Comparison of ENCODE assay signal across 24 cellular contexts in genomic region chr4:188879598-188879997, GRCh38.
"Had no signal": no experiment of that assay in that cellular context is flagged by ENCODE, and none has a peak within 500 bp of the region (broad histone marks: within the 10 kb centered on the region; RNA-seq: fewer than 3 reads in every experiment).

No MANE protein-coding gene starts in this region.

- H3K27ac ChIP-seq: esophagus squamous epithelium, gastroesophageal sphincter, left lung, lower lobe of right lung, neural progenitor cell, ovary, right atrium auricular region, sigmoid colon, skin epidermis, stomach, transverse colon had no signal

- H3K4me2 ChIP-seq: neural progenitor cell had no signal

- ATAC-seq: effector memory CD8-positive, alpha-beta T cell; gastroesophageal sphincter; left lung; lower lobe of right lung; natural killer cell treated with Interleukin-12 subunit alpha and Interleukin-12 subunit beta and Interleukin-15 and Interleukin-18, amount 100 ng/mL, for 72 hours had no signal

- H3K27me3 ChIP-seq: esophagus squamous epithelium, gastroesophageal sphincter, left lung, neural progenitor cell, ovary, right atrium auricular region, sigmoid colon, stomach, transverse colon had no signal

- H3K27ac Mint-ChIP-seq: effector memory CD8-positive, alpha-beta T cell; immature natural killer cell; memory B cell; mesothelial cell of epicardium; natural killer cell treated with Interleukin-12 subunit alpha and Interleukin-12 subunit beta and Interleukin-15 and Interleukin-18, amount 100 ng/mL, for 72 hours; neural progenitor cell had no signal

- H3K4me3 Mint-ChIP-seq: effector memory CD8-positive, alpha-beta T cell; immature natural killer cell; memory B cell; mesothelial cell of epicardium; natural killer cell treated with Interleukin-12 subunit alpha and Interleukin-12 subunit beta and Interleukin-15 and Interleukin-18, amount 100 ng/mL, for 72 hours; neural progenitor cell had no signal

- H3K36me3 ChIP-seq: esophagus squamous epithelium, gastroesophageal sphincter, left lung, lower lobe of right lung, neural progenitor cell, ovary, right atrium auricular region, sigmoid colon, stomach, thoracic aorta, transverse colon had no signal

- H3K36me3 Mint-ChIP-seq: memory B cell, mesothelial cell of epicardium, neural progenitor cell had no signal

- H3K9ac ChIP-seq: neural progenitor cell had no signal

- H3K4me3 ChIP-seq: esophagus squamous epithelium, gastroesophageal sphincter, left lung, lower lobe of right lung, neural progenitor cell, ovary, right atrium auricular region, sigmoid colon, skin epidermis, stomach, thoracic aorta, transverse colon had no signal

- H3K9me3 ChIP-seq: esophagus squamous epithelium, gastroesophageal sphincter, left lung, lower lobe of right lung, ovary, right atrium auricular region, sigmoid colon, stomach, thoracic aorta, transverse colon had no signal

- H3K4me1 Mint-ChIP-seq: immature natural killer cell, memory B cell, mesothelial cell of epicardium had no signal

- DNase-seq: effector memory CD8-positive, alpha-beta T cell; esophagus squamous epithelium; foreskin fibroblast; glutamatergic neuron; immature natural killer cell; left lung; lower lobe of right lung; nucleus accumbens; ovary; sigmoid colon; stimulated activated CD4-positive, alpha-beta T cell treated with anti-CD3 and anti-CD28 coated beads, Interleukin-2, amount 100 ng/mL, for 24 hours; stimulated activated CD4-positive, alpha-beta T cell treated with anti-CD3 and anti-CD28 coated beads, Interleukin-4, amount 100 ng/mL, for 4 hours; stimulated activated naive CD4-positive, alpha-beta T cell; stomach; substantia nigra; transverse colon had no signal

- H2AFZ ChIP-seq: neural progenitor cell had no signal

- H3K9me3 Mint-ChIP-seq: mesothelial cell of epicardium, neural progenitor cell had no signal

- H3K27me3 Mint-ChIP-seq: effector memory CD8-positive, alpha-beta T cell; memory B cell; natural killer cell treated with Interleukin-12 subunit alpha and Interleukin-12 subunit beta and Interleukin-15 and Interleukin-18, amount 100 ng/mL, for 72 hours had no signal

- H3K4me1 ChIP-seq: esophagus squamous epithelium, gastroesophageal sphincter, left lung, lower lobe of right lung, right atrium auricular region, sigmoid colon, stomach, transverse colon had no signal
